Comparison of ENCODE assay signal across 12 cellular contexts in the genomic region with DNA sequence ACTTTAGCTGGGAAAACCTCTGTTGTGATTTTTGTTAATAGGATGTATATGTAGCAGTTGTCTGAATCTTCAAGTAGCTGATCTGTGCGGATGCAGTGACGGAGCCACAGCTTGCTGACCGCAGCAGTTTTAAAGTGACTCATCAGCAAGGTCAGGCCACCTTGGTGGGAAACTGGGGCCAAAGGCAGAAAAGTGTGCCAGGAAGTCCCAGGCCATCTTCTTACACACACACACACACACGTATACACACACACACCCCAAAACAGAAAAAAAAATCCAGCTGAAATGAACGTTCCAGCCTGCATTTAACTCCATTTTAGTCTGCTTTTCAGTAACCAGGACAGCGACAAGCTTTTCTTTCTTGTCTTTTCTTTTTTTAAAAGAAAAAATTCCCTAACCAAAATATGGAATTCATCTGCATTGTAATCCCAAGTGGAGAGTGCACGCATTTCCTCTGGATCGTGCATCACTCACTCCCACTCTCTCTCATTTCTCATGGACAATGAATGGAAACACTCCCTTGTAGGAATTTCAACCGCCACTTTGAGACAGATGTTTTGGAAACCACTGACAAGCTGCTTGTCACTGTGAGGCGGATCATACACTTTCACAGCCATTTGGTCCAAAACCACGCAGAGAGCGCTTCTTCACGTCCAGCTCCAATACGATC.
DNase-seq lines count a peak whose midpoint lies in the region; ATAC-seq and TF ChIP-seq lines count a peak whose summit lies in the region.
"Had no signal": no experiment of that assay in that cellular context is flagged by ENCODE, and none has a peak within 500 bp of the region (broad histone marks: within the 10 kb centered on the region; RNA-seq: fewer than 3 reads in every experiment).

No MANE protein-coding gene starts in this region.

- no peaks in the 10 kb centered on the region for H3K36me3 Mint-ChIP-seq in activated CD4-positive, alpha-beta T cell treated with anti-CD3 and anti-CD28 coated beads, Interleukin-2, amount 10 ng/mL, durations not matched to agents 24 days and 14 days (ENCODE audit: low read depth)

- no peaks in the 10 kb centered on the region for H3K36me3 ChIP-seq in heart right ventricle
- H3K36me3 ChIP-seq in vagina: no peaks in the 10 kb centered on the region
- H3K36me3 ChIP-seq: gastrocnemius medialis, left lung had no signal

- TF ChIP-seq CTCF in heart right ventricle (IDR thresholded peaks at IDR 0.05): no peak
- no peak for TF ChIP-seq CTCF in astrocyte of the cerebellum (IDR thresholded peaks at IDR 0.05; ENCODE audit: low read depth, low read length, missing control alignments)
- TF ChIP-seq CTCF in vagina (IDR thresholded peaks at IDR 0.05): no peak

- H3K27me3 Mint-ChIP-seq in activated CD4-positive, alpha-beta T cell treated with anti-CD3 and anti-CD28 coated beads, Interleukin-2, amount 10 ng/mL, durations not matched to agents 24 days and 14 days: no peaks in the 10 kb centered on the region

- H3K9me3 ChIP-seq in heart right ventricle (no peaks in the 10 kb centered on the region), vagina (no peaks in the 10 kb centered on the region)
- H3K9me3 ChIP-seq: gastrocnemius medialis, left lung had no signal

- no peak overlapping the region for H3K27ac Mint-ChIP-seq in activated CD4-positive, alpha-beta T cell treated with anti-CD3 and anti-CD28 coated beads, Interleukin-2, amount 10 ng/mL, durations not matched to agents 24 days and 14 days

- H3K4me1 Mint-ChIP-seq in activated CD4-positive, alpha-beta T cell treated with anti-CD3 and anti-CD28 coated beads, Interleukin-2, amount 10 ng/mL, durations not matched to agents 24 days and 14 days: no peaks in the 10 kb centered on the region

- no peak for TF ChIP-seq POLR2A in vagina (IDR thresholded peaks at IDR 0.05)

- in situ Hi-C loops in astrocyte of the cerebellum (cut with HindIII; ENCODE audit: low sequenced_read_pairs): loop anchor here (5.0 kb wide), 1 partner anchor 93 kb away; no protein-coding TSS in a partner anchor

- ATAC-seq in heart right ventricle (peak in 3 of 8 donors; percentile 4 to 29 (median 14)), Right ventricle myocardium inferior (no peak)
- ATAC-seq: gastrocnemius medialis, left lung had no signal

- H3K27me3 ChIP-seq in heart right ventricle: no peaks in the 10 kb centered on the region
- H3K27me3 ChIP-seq in vagina: no peaks in the 10 kb centered on the region
- H3K27me3 ChIP-seq: gastrocnemius medialis, left lung had no signal

- DNase-seq in heart right ventricle (peak in 1 of 2 donors; percentile 50), Right ventricle myocardium inferior (ENCODE audit: missing footprints) (no peak), astrocyte of the cerebellum (ENCODE audit: low read depth) (peak; percentile 75), left kidney (ENCODE audit: low read depth, low spot score) (peak; percentile 59), vagina (ENCODE audit: extremely low spot score in 2 of 2) (peak in 1 of 2 donors; percentile 87), NCI-H526 (lab: John Stamatoyannopoulos, UW) (no peak)
- no peak for DNase-seq in stimulated activated CD4-positive, alpha-beta T cell treated with anti-CD3 and anti-CD28 coated beads, Interleukin-4, amount 100 ng/mL, for 4 hours
- DNase-seq in activated CD4-positive, alpha-beta T cell treated with anti-CD3 and anti-CD28 coated beads, Interleukin-2, amount 10 ng/mL, durations not matched to agents 24 days and 14 days: no peak
- DNase-seq: activated T-cell treated with anti-CD3 and anti-CD28 coated beads for 4 hours; central memory CD4-positive, alpha-beta T cell; gastrocnemius medialis; left lung had no signal

- H3K9me3 Mint-ChIP-seq in activated CD4-positive, alpha-beta T cell treated with anti-CD3 and anti-CD28 coated beads, Interleukin-2, amount 10 ng/mL, durations not matched to agents 24 days and 14 days: no peaks in the 10 kb centered on the region

- H3K4me3 Mint-ChIP-seq in activated CD4-positive, alpha-beta T cell treated with anti-CD3 and anti-CD28 coated beads, Interleukin-2, amount 10 ng/mL, durations not matched to agents 24 days and 14 days: no peak overlapping the region

- WGBS in heart right ventricle, 2 donors: 70 to 73% methylated on average over 14 of the region's 14 CpGs

- H3K27ac ChIP-seq in heart right ventricle (peak overlapping the region in 7 of 10 donors; percentile 3 to 88 (median 85)), vagina (peak overlapping the region; percentile 90)
- H3K27ac ChIP-seq: gastrocnemius medialis, left lung had no signal

- no peak overlapping the region for H3K4me3 ChIP-seq in heart right ventricle
- H3K4me3 ChIP-seq in astrocyte of the cerebellum (ENCODE audit: low read depth, low read length): no peak overlapping the region
- no peak overlapping the region for H3K4me3 ChIP-seq in vagina
- H3K4me3 ChIP-seq: gastrocnemius medialis, left lung had no signal

- intact Hi-C loops in heart right ventricle (cut with DNase I) (loop anchor here in 7 of 10 donors (5.0 to 10.0 kb wide), 6 partner anchors 50 to 420 kb away; partner anchors contain the start of gene LHFPL2 (in 5 of the 7)), Right ventricle myocardium inferior (cut with DNase I) (loop anchor here (5.0 to 10.0 kb wide), 3 partner anchors 53 to 260 kb away; partner anchors contain the start of gene LHFPL2), vagina (cut with DNase I) (loop anchor here (10.0 kb wide), 1 partner anchor 50 kb away; no protein-coding TSS in a partner anchor)
- intact Hi-C loops in activated CD4-positive, alpha-beta T cell treated with anti-CD3 and anti-CD28 coated beads, Interleukin-2, amount 10 ng/mL, durations not matched to agents 24 days and 14 days (cut with micrococcal nuclease): no loop called here

- H3K4me1 ChIP-seq in heart right ventricle (peaks cover 11 to 92% (median 72%) of the 10 kb centered on the region in 9 donors), vagina (peaks cover 53% of the 10 kb centered on the region)

Comparison
In these comparisons a context has a peak if more than half of its experiments do, and no peak if none do; other contexts are left out.
1. DNase-seq: peak in astrocyte of the cerebellum (single experiment) and left kidney (single experiment); none in Right ventricle myocardium inferior (single experiment), stimulated activated CD4-positive, alpha-beta T cell treated with anti-CD3 and anti-CD28 coated beads, Interleukin-4, amount 100 ng/mL, for 4 hours (0 of 2), activated CD4-positive, alpha-beta T cell treated with anti-CD3 and anti-CD28 coated beads, Interleukin-2, amount 10 ng/mL, durations not matched to agents 24 days and 14 days (single experiment) and NCI-H526 (0 of 2).